9 cellular contexts compared by ENCODE assay signal in the genomic region with DNA sequence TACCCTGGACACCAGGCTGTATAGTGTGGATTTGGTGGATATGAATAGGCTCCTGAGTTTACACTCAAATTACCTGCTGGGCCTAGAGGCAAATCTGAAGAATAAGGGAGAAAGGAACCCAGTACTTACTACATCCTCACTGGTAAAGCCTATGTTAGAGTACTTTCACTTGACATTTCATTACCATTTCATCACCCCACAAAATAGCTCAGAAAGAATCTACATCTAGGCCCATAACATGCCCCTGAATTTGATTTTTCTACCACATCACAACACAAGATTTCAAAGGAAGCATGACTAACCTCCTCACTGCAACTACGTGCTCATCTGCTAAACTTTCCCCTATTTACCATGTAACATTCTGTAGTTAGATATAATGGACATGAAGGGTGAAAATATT. TPM values are rescaled to one million over a fixed set of nuclear protein-coding genes. Genes with fewer than 3 reads are reported as not detected.
DNase-seq lines count a peak whose midpoint lies in the region; ATAC-seq, FAIRE-seq and TF ChIP-seq lines count a peak whose summit lies in the region.
"Had no signal": no experiment of that assay in that cellular context is flagged by ENCODE, and none has a peak within 500 bp of the region (broad histone marks: within the 10 kb centered on the region; RNA-seq: fewer than 3 reads in every experiment).

No MANE protein-coding gene starts in this region.

- no peak for TF ChIP-seq POLR2A in HCT116 (IDR thresholded peaks at IDR 0.05; ENCODE audit: borderline replicate concordance, extremely low read depth, insufficient read depth, insufficient read length)

- H3K4me1 ChIP-seq in CD4-positive, CD25-positive, alpha-beta regulatory T cell (ENCODE audit: control insufficient read depth, insufficient read depth, low read length, poor library complexity, severe bottlenecking): peaks cover 12% of the 10 kb centered on the region
- H3K4me1 ChIP-seq in HCT116 (ENCODE audit: control insufficient read depth in 1 of 2, insufficient read depth in 2 of 2, low read length in 2 of 2) (peaks cover 18 to 29% of the 10 kb centered on the region in 2 experiments), keratinocyte (ENCODE audit: control insufficient read depth, extremely low read depth, insufficient read depth, low read length) (peaks cover 24% of the 10 kb centered on the region)

- peaks cover 10 to 59% (median 41%) of the 10 kb centered on the region in 4 donors for H3K4me1 Mint-ChIP-seq in CD4-positive, CD25-positive, alpha-beta regulatory T cell
- H3K4me1 Mint-ChIP-seq in activated T-helper 17 cell treated with anti-CD3 and anti-CD28 coated beads, Interleukin-2, amount 50 U/mL, for 72 hours: peaks cover 19% of the 10 kb centered on the region

- dilution Hi-C loops in keratinocyte (cut with MboI; ENCODE audit: extremely low pct_ligation_motif_present, low sequenced_read_pairs): no loop called here

- no peak for TF ChIP-seq RAD21 in HCT116 (IDR thresholded peaks at IDR 0.05; ENCODE audit: low read depth)

- no peaks in the 10 kb centered on the region for H3K27me3 ChIP-seq in CD4-positive, CD25-positive, alpha-beta regulatory T cell (ENCODE audit: control insufficient read depth, insufficient read depth, low read length)
- H3K27me3 ChIP-seq in HCT116 (ENCODE audit: insufficient read depth, low read length): no peaks in the 10 kb centered on the region
- no peaks in the 10 kb centered on the region for H3K27me3 ChIP-seq in keratinocyte (ENCODE audit: control insufficient read depth, extremely low read depth, insufficient read depth, low read length)

- H3K4me3 ChIP-seq in CD4-positive, CD25-positive, alpha-beta regulatory T cell (ENCODE audit: low read depth, low read length): no peak overlapping the region
- H3K4me3 ChIP-seq in HCT116 (replicated peaks in 1 of 2; ENCODE audit: low read depth in 1 of 2, low read length in 2 of 2) (no peak overlapping the region), keratinocyte (ENCODE audit: control insufficient read depth in 2 of 3, extremely low read depth in 1 of 3, insufficient read depth in 2 of 3, low read depth in 1 of 3, low read length in 3 of 3) (no peak overlapping the region)

- peaks cover 21% of the 10 kb centered on the region for H3K36me3 Mint-ChIP-seq in CD4-positive, CD25-positive, alpha-beta regulatory T cell
- H3K36me3 Mint-ChIP-seq in activated T-helper 17 cell treated with anti-CD3 and anti-CD28 coated beads, Interleukin-2, amount 50 U/mL, for 72 hours (ENCODE audit: low read depth): no peaks in the 10 kb centered on the region

- POLR2A ChIA-PET in HCT116 (lab: Charles Lee): no interaction called here

- no TSS peak for BruUV-seq in HCT116 (replicated peaks; lab: Mats Ljungman, UMichigan)

- H3K27ac ChIP-seq in CD4-positive, CD25-positive, alpha-beta regulatory T cell (ENCODE audit: insufficient read depth, low read length, poor library complexity, severe bottlenecking): no peak overlapping the region
- H3K27ac ChIP-seq in HCT116 (ENCODE audit: low read depth, low read length) (no peak overlapping the region), keratinocyte (ENCODE audit: control insufficient read depth, insufficient read depth, low read length) (peak overlapping the region; percentile 11)

- CTCF ChIA-PET in HCT116 (lab: Charles Lee): no interaction called here

- intact Hi-C loops in HCT116 (cut with micrococcal nuclease): no loop called here

- H3K27ac Mint-ChIP-seq in CD4-positive, CD25-positive, alpha-beta regulatory T cell: peak overlapping the region in 1 of 3 donors; percentile 66
- H3K27ac Mint-ChIP-seq in activated T-helper 17 cell treated with anti-CD3 and anti-CD28 coated beads, Interleukin-2, amount 50 U/mL, for 72 hours: peak overlapping the region; percentile 18

- H3K79me2 ChIP-seq in HCT116 (ENCODE audit: insufficient read depth, low read length) (peaks cover 58% of the 10 kb centered on the region), keratinocyte (ENCODE audit: control insufficient read depth, insufficient read depth, low read length) (peaks cover 32% of the 10 kb centered on the region)

- H3K9ac ChIP-seq in HCT116 (ENCODE audit: low read length): no peak overlapping the region
- H3K9ac ChIP-seq in keratinocyte (ENCODE audit: control insufficient read depth, extremely low read depth, insufficient read depth, low read length): no peak overlapping the region

- peak; percentile 59 to 74 for ATAC-seq in CD4-positive, CD25-positive, alpha-beta regulatory T cell (ENCODE audit: low read depth in 2 of 2)
- peak; percentile 27; the same call in 1 of the 2 replicates for ATAC-seq in HCT116
- peak; percentile 89 for ATAC-seq in activated T-helper 17 cell treated with anti-CD3 and anti-CD28 coated beads, Interleukin-2, amount 50 U/mL, for 72 hours (replicated peaks)
- no peak for ATAC-seq in HG02973 (IDR thresholded peaks at IDR 0.05; ENCODE audit: unreplicated experiment)
- no peak for ATAC-seq in HG02870 (IDR thresholded peaks at IDR 0.05; ENCODE audit: unreplicated experiment)

- TF ChIP-seq CTCF in HCT116 (IDR thresholded peaks at IDR 0.05 in 2 of 3, conservative IDR thresholded peaks at IDR 0.05 in 1 of 3; ENCODE audit: borderline replicate concordance in 1 of 3, insufficient read depth in 1 of 3, low read depth in 2 of 3, low read length in 2 of 3) (no peak), keratinocyte (optimal IDR thresholded peaks at IDR 0.05 in 1 of 3, IDR thresholded peaks at IDR 0.05 in 1 of 3, conservative IDR thresholded peaks at IDR 0.05 in 1 of 3; ENCODE audit: extremely low read depth in 1 of 3, insufficient read depth in 2 of 3, low read length in 3 of 3) (no peak)

- H3K9me3 ChIP-seq in CD4-positive, CD25-positive, alpha-beta regulatory T cell (ENCODE audit: control insufficient read depth in 2 of 2, low read length in 2 of 2): no peaks in the 10 kb centered on the region
- no peaks in the 10 kb centered on the region for H3K9me3 ChIP-seq in HCT116 (ENCODE audit: control insufficient read depth in 1 of 2, insufficient read depth in 1 of 2, low read depth in 1 of 2, low read length in 2 of 2)
- no peaks in the 10 kb centered on the region for H3K9me3 ChIP-seq in keratinocyte (ENCODE audit: control insufficient read depth, low read depth, low read length)

- H3K36me3 ChIP-seq in CD4-positive, CD25-positive, alpha-beta regulatory T cell (ENCODE audit: control insufficient read depth, insufficient read depth, low read length): no peaks in the 10 kb centered on the region
- H3K36me3 ChIP-seq in HCT116 (ENCODE audit: control insufficient read depth in 1 of 2, insufficient read depth in 2 of 2, low read length in 2 of 2): no peaks in the 10 kb centered on the region
- H3K36me3 ChIP-seq in keratinocyte (ENCODE audit: control insufficient read depth in 2 of 2, extremely low read depth in 1 of 2, insufficient read depth in 2 of 2, low read length in 2 of 2): no peaks in the 10 kb centered on the region

- H3K9me1 ChIP-seq in keratinocyte (ENCODE audit: control insufficient read depth, extremely low read depth, insufficient read depth, low read length): peaks cover 2% of the 10 kb centered on the region

- H4K20me1 ChIP-seq in HCT116 (ENCODE audit: insufficient read depth) (no peaks in the 10 kb centered on the region), keratinocyte (ENCODE audit: control insufficient read depth, extremely low read depth, insufficient read depth, low read length) (no peaks in the 10 kb centered on the region)

- peaks cover 0 to 6% (median 0%) of the 10 kb centered on the region in 7 donors for H3K9me3 Mint-ChIP-seq in CD4-positive, CD25-positive, alpha-beta regulatory T cell
- H3K9me3 Mint-ChIP-seq in activated T-helper 17 cell treated with anti-CD3 and anti-CD28 coated beads, Interleukin-2, amount 50 U/mL, for 72 hours: no peaks in the 10 kb centered on the region

- H3K4me2 ChIP-seq in HCT116 (ENCODE audit: low read length): peak overlapping the region; percentile 70
- no peak overlapping the region for H3K4me2 ChIP-seq in keratinocyte (ENCODE audit: control insufficient read depth, extremely low read depth, insufficient read depth, low read depth, low read length)

- H3K4me3 Mint-ChIP-seq in CD4-positive, CD25-positive, alpha-beta regulatory T cell: peak overlapping the region in 2 of 4 donors; percentile 24 to 70
- peak overlapping the region; percentile 25 for H3K4me3 Mint-ChIP-seq in activated T-helper 17 cell treated with anti-CD3 and anti-CD28 coated beads, Interleukin-2, amount 50 U/mL, for 72 hours

- no peaks in the 10 kb centered on the region for H3K9me2 ChIP-seq in HCT116 (ENCODE audit: insufficient read depth)

- DNase-seq in CD4-positive, CD25-positive, alpha-beta regulatory T cell: peak in 2 of 3 donors; percentile 10 to 24
- DNase-seq in HCT116 (ENCODE audit: low read depth, low spot score) (no peak), keratinocyte (ENCODE audit: low read depth, low spot score) (no peak), NCI-H187 treated with DMSO at 0.1 percent for 48 hours (lab: John Stamatoyannopoulos, UW) (no peak), HuH-7.5 (ENCODE audit: low spot score) (no peak)
- DNase-seq: NCI-H2081 had no signal

- H3K27me3 Mint-ChIP-seq in CD4-positive, CD25-positive, alpha-beta regulatory T cell: no peaks in the 10 kb centered on the region
- H3K27me3 Mint-ChIP-seq in activated T-helper 17 cell treated with anti-CD3 and anti-CD28 coated beads, Interleukin-2, amount 50 U/mL, for 72 hours: no peaks in the 10 kb centered on the region

- FAIRE-seq in keratinocyte (lab: Jason Lieb, UNC): peak; percentile 44

- RAD21 ChIA-PET in HCT116 (lab: Charles Lee; ENCODE audit: low non-redundant PET in 1 of 2, low total read pairs in 2 of 2, uncharacterized antibody in 2 of 2, unreplicated experiment in 2 of 2): no interaction called here

- H2AFZ ChIP-seq in HCT116 (ENCODE audit: low read depth, low read length, poor library complexity, severe bottlenecking): no peak overlapping the region
- no peak overlapping the region for H2AFZ ChIP-seq in keratinocyte (ENCODE audit: control insufficient read depth, low read length)

TF ChIP-seq in HCT116, 20 proteins besides CTCF, POLR2A, EP300 and RAD21:
- TF ChIP-seq POLR2AphosphoS5 (IDR thresholded peaks at IDR 0.05; ENCODE audit: low read depth, low read length) (no peak), CEBPB (IDR thresholded peaks at IDR 0.05; ENCODE audit: low read depth) (0 out of 2 replicates have a peak, but pooled peaks have one; percentile 21)

RNA-seq across cellular contexts. Expression of gene VWA8, which starts 43.3 kb away (rescaled TPM):
- total RNA-seq in CD4-positive, CD25-positive, alpha-beta regulatory T cell: 22.8 TPM
- polyA plus RNA-seq in CD4-positive, CD25-positive, alpha-beta regulatory T cell: 1 to 10 TPM; 4.0 to 6.1 (median 4.4) TPM
- 22.6 TPM for total RNA-seq in HCT116 (2021; ENCODE audit: unreplicated experiment)
- 4.7 and 7.0 TPM in 2 replicates for polyA plus RNA-seq in HCT116 (2012)
- total RNA-seq in activated T-helper 17 cell treated with anti-CD3 and anti-CD28 coated beads, Interleukin-2, amount 50 U/mL, for 72 hours: 10 to 100 TPM in 1 of 2 donors, 1 to 10 TPM in 1; 7.4 to 11.2 TPM
- polyA plus RNA-seq in keratinocyte: 14.0 to 17.8 TPM (median 15.2 TPM) in 3 replicates
- 4.5 TPM for polyA plus RNA-seq in keratinocyte (2011; ENCODE audit: low read depth)
- 6.5 and 12.0 TPM in 2 replicates for polyA plus RNA-seq in keratinocyte (2011; cell fraction: cytosol; rRNA removed)
- 21.8 and 31.7 TPM in 2 replicates for polyA plus RNA-seq in keratinocyte (2011; cell fraction: nucleus; rRNA removed)
- 4.1 and 10.9 TPM in 2 replicates for polyA plus RNA-seq in keratinocyte (2012; ENCODE audit: low replicate concordance)
- polyA minus RNA-seq in keratinocyte: 4.9 to 53.0 TPM (median 29.1 TPM) in 3 replicates
- polyA minus RNA-seq in keratinocyte (2011; cell fraction: cytosol; rRNA and poly(A)+ RNA removed): 13.0 TPM
- polyA minus RNA-seq in keratinocyte (2011; cell fraction: nucleus; rRNA and poly(A)+ RNA removed): 59.4 and 96.4 TPM in 2 replicates

Comparison
In these comparisons a context has a peak if more than half of its experiments do, and no peak if none do; other contexts are left out.
1. ATAC-seq: peak in CD4-positive, CD25-positive, alpha-beta regulatory T cell (2 of 2), HCT116 (single experiment) and activated T-helper 17 cell treated with anti-CD3 and anti-CD28 coated beads, Interleukin-2, amount 50 U/mL, for 72 hours (single experiment); none in HG02973 (single experiment) and HG02870 (single experiment).
2. DNase-seq: peak in CD4-positive, CD25-positive, alpha-beta regulatory T cell (2 of 3); none in HCT116 (single experiment), keratinocyte (single experiment), NCI-H187 treated with DMSO at 0.1 percent for 48 hours (single experiment) and HuH-7.5 (single experiment).